Comparison of ENCODE assay signal across 10 cellular contexts in the genomic region with DNA sequence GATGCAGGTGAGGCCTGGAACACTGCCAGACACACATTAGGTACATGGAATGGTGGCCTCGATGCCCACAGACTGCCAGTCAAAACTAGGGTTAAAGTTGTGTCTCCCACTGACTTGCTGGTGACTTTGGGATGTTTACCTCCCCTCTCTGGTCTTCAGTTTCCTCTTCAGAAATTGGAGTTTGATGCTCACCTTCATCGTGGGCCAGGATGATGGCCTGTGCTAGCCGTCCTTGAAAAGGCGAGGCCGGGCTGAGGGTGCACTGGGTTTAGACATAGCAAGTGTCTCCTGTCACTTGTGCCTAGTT. TPM values are rescaled to one million over a fixed set of nuclear protein-coding genes. Genes with fewer than 3 reads are reported as not detected.
A peak's percentile ranks its signal among the peaks of the same experiment; 100 is the strongest.
DNase-seq lines count a peak whose midpoint lies in the region; ATAC-seq, FAIRE-seq and TF ChIP-seq lines count a peak whose summit lies in the region.
"Had no signal": no experiment of that assay in that cellular context is flagged by ENCODE, and none has a peak within 500 bp of the region (broad histone marks: within the 10 kb centered on the region; RNA-seq: fewer than 3 reads in every experiment).

No MANE protein-coding gene starts in this region.

- H3K9ac ChIP-seq in GM12878 (ENCODE audit: control insufficient read depth, insufficient read depth, low read length) (no peak overlapping the region), mesenchymal stem cell (ENCODE audit: low read length) (no peak overlapping the region)

- peak overlapping the region; percentile 25 for H2AK5ac ChIP-seq in mesenchymal stem cell (ENCODE audit: low read length, severe bottlenecking)

- TF ChIP-seq CTCF in 22Rv1 (IDR thresholded peaks at IDR 0.05), result no peak
- no peak for TF ChIP-seq CTCF in HL-60 (IDR thresholded peaks at IDR 0.05; ENCODE audit: insufficient read depth, low read length)
- no peak for TF ChIP-seq CTCF in GM12878 (IDR thresholded peaks at IDR 0.05 in 2 of 3, conservative IDR thresholded peaks at IDR 0.05 in 1 of 3; ENCODE audit: control insufficient read depth in 2 of 3, extremely low read depth in 1 of 3, insufficient read depth in 1 of 3, low read depth in 3 of 3, low read length in 3 of 3)

- H4K8ac ChIP-seq in mesenchymal stem cell (ENCODE audit: low read length), result no peak overlapping the region

- no peak for TF ChIP-seq RAD21 in GM12878 (IDR thresholded peaks at IDR 0.05; ENCODE audit: insufficient read depth, low read depth, low read length)

- no TSS peak for BruUV-seq in GM12878 (replicated peaks; lab: Mats Ljungman, UMichigan)

- in situ Hi-C loops in GM12878 (cut with MboI), result no loop called here

- POLR2A ChIA-PET in GM12878 (lab: Charles Lee), result no interaction called here

- H3K4me1 ChIP-seq in GM12878 (ENCODE audit: control insufficient read depth, insufficient read depth, low read length) (no peaks in the 10 kb centered on the region; the same call in 1 of the 2 replicates), mesenchymal stem cell (ENCODE audit: control insufficient read depth, insufficient read depth, low read depth, low read length) (peaks cover 22% of the 10 kb centered on the region)

- TF ChIP-seq POLR2A in GM12878 (IDR thresholded peaks at IDR 0.05; ENCODE audit: low read depth, low read length), result no peak

- no peak for DNase-seq in HL-60 (ENCODE audit: low read depth in 1 of 2, low spot score in 1 of 2)
- no peak for DNase-seq in GM12878 (ENCODE audit: low read depth, low spot score)
- DNase-seq in mesenchymal stem cell, result no peak
- DNase-seq in AG08396 (ENCODE audit: low spot score), result no peak
- no peak for DNase-seq in central memory CD4-positive, alpha-beta T cell

- no peak overlapping the region for H3K14ac ChIP-seq in mesenchymal stem cell (ENCODE audit: low read length in 2 of 2)

- no peak overlapping the region for H2BK15ac ChIP-seq in mesenchymal stem cell (ENCODE audit: low read depth, poor library complexity, severe bottlenecking)

- CTCF ChIA-PET in GM12878 (lab: Yijun Ruan, JAX), result no interaction called here

- H2BK120ac ChIP-seq in mesenchymal stem cell (ENCODE audit: low read depth, low read length), result no peak overlapping the region

- no peaks in the 10 kb centered on the region for H3K79me1 ChIP-seq in mesenchymal stem cell (replicated peaks; ENCODE audit: low read length, poor library complexity, severe bottlenecking)

- H3K4ac ChIP-seq in mesenchymal stem cell (ENCODE audit: low read depth in 1 of 2, low read length in 2 of 2), result no peak overlapping the region

- H3K23ac ChIP-seq in mesenchymal stem cell (ENCODE audit: low read length in 2 of 2), result no peak overlapping the region

- peak overlapping the region; percentile 39; the same call in 1 of the 2 replicates for H3K4me3 ChIP-seq in HL-60 (replicated peaks; ENCODE audit: insufficient read depth, low read length)
- H3K4me3 ChIP-seq in GM12878, result no peak overlapping the region
- H3K4me3 ChIP-seq in mesenchymal stem cell (ENCODE audit: insufficient read depth in 1 of 2, low read depth in 1 of 2, low read length in 2 of 2), result no peak overlapping the region

- no peak for TF ChIP-seq EP300 in GM12878 (IDR thresholded peaks at IDR 0.05; ENCODE audit: borderline replicate concordance in 1 of 2, control insufficient read depth in 1 of 2, low read depth in 2 of 2, low read length in 2 of 2)

- SMC1A ChIA-PET in GM12878 (lab: Charles Lee; ENCODE audit: uncharacterized antibody, unreplicated experiment), result no interaction called here

- H3K27ac ChIP-seq in 22Rv1 (peak overlapping the region; percentile 57; the same call in 1 of the 2 replicates), HL-60 (replicated peaks) (no peak overlapping the region), GM12878 (ENCODE audit: control insufficient read depth, insufficient read depth) (no peak overlapping the region), mesenchymal stem cell (ENCODE audit: low read length, poor library complexity, severe bottlenecking) (no peak overlapping the region)

- intact Hi-C loops in GM12878 (cut with micrococcal nuclease; ENCODE audit: unreplicated experiment), result no loop called here

- H3K27me3 ChIP-seq in HL-60 (ENCODE audit: insufficient read depth, poor library complexity, severe bottlenecking) (no peaks in the 10 kb centered on the region), GM12878 (replicated peaks in 1 of 2; ENCODE audit: control insufficient read depth in 2 of 2, insufficient read depth in 2 of 2, low read length in 1 of 2) (peaks cover 0 to 2% of the 10 kb centered on the region in 2 experiments; a peak in 1 of 4 replicates), mesenchymal stem cell (ENCODE audit: control insufficient read depth in 1 of 2, insufficient read depth in 1 of 2, low read length in 2 of 2) (peaks cover 0 to 56% of the 10 kb centered on the region in 2 experiments)

- H3K9me3 ChIP-seq in GM12878 (replicated peaks; ENCODE audit: control insufficient read depth, insufficient read depth, low read length) (no peaks in the 10 kb centered on the region), mesenchymal stem cell (ENCODE audit: control insufficient read depth, low read length) (no peaks in the 10 kb centered on the region)

- H3K79me2 ChIP-seq in GM12878 (ENCODE audit: control insufficient read depth, insufficient read depth, low read length), result no peaks in the 10 kb centered on the region

- H3K18ac ChIP-seq in mesenchymal stem cell (ENCODE audit: low read depth in 1 of 2, low read length in 2 of 2), result no peak overlapping the region

- RAD21 ChIA-PET in GM12878 (lab: Charles Lee; ENCODE audit: unreplicated experiment), result no interaction called here

- 97% methylated on average over 4 of the region's 5 CpGs for WGBS in GM12878 (ENCODE audit: insufficient coverage, insufficient replicate concordance, low lambda C conversion rate, missing lambda C conversion rate)
- WGBS in mesenchymal stem cell, result 85% methylated on average over 5 of the region's 5 CpGs

- no peak for FAIRE-seq in GM12878 (lab: Jason Lieb, UNC)

- H3K4me2 ChIP-seq in GM12878 (ENCODE audit: control insufficient read depth, insufficient read depth), result peak overlapping the region; percentile 77
- H3K4me2 ChIP-seq in mesenchymal stem cell (ENCODE audit: low read length, poor library complexity, severe bottlenecking), result peak overlapping the region; percentile 88

- no peaks in the 10 kb centered on the region for H3K36me3 ChIP-seq in GM12878 (ENCODE audit: control insufficient read depth in 2 of 2, insufficient read depth in 2 of 2, low read length in 1 of 2)
- no peaks in the 10 kb centered on the region for H3K36me3 ChIP-seq in mesenchymal stem cell (ENCODE audit: control insufficient read depth in 1 of 2, insufficient read depth in 2 of 2, low read depth in 1 of 2, low read length in 2 of 2)

- H4K20me1 ChIP-seq in GM12878 (ENCODE audit: control insufficient read depth, insufficient read depth), result no peaks in the 10 kb centered on the region

- ATAC-seq in GM12878 (no peak), HG02678 (IDR thresholded peaks at IDR 0.05; ENCODE audit: unreplicated experiment) (no peak), HG03175 (IDR thresholded peaks at IDR 0.05; ENCODE audit: unreplicated experiment) (no peak)

- no peak overlapping the region for H4K91ac ChIP-seq in mesenchymal stem cell (ENCODE audit: low read length)

- no peak overlapping the region for H2BK5ac ChIP-seq in mesenchymal stem cell (ENCODE audit: low read depth, low read length, poor library complexity, severe bottlenecking)

- no peak overlapping the region for H2AFZ ChIP-seq in GM12878 (ENCODE audit: control insufficient read depth, low read depth, low read length)
- no peak overlapping the region for H2AFZ ChIP-seq in mesenchymal stem cell (ENCODE audit: low read depth, low read length)

- no peak overlapping the region for H2BK12ac ChIP-seq in mesenchymal stem cell (ENCODE audit: low read length in 2 of 2)

TF ChIP-seq in GM12878, 131 proteins besides CTCF, POLR2A, EP300 and RAD21 (continues in another document):
- TF ChIP-seq BACH1 (IDR thresholded peaks at IDR 0.05; ENCODE audit: borderline replicate concordance) (no peak), CREM (IDR thresholded peaks at IDR 0.05; ENCODE audit: low read depth) (no peak), PAX8 (IDR thresholded peaks at IDR 0.05) (no peak), ZNF274 (IDR thresholded peaks at IDR 0.05; ENCODE audit: insufficient read depth, insufficient read length) (no peak), MEF2B (IDR thresholded peaks at IDR 0.05; ENCODE audit: partially characterized antibody, poor library complexity, severe bottlenecking) (no peak), CBX5 (IDR thresholded peaks at IDR 0.05; ENCODE audit: low read depth) (no peak), GABPA (IDR thresholded peaks at IDR 0.05; ENCODE audit: low read depth) (no peak)

RNA-seq across cellular contexts. Expression of gene FOXE1, which starts 49.0 kb away (rescaled TPM):
- total RNA-seq in GM12878 (2013; cell fraction: nucleolus; rRNA removed), result not detected in 2 replicates
- total RNA-seq in GM12878 (2014; rRNA removed) (not detected in 2 replicates), GM12878 (2014; rRNA removed; fragmentation: Illumina TruSeq; extraction: Trizol) (not detected in 2 replicates), GM12878 (2021) (not detected in 2 replicates)
- not detected for polyA plus RNA-seq in GM12878 (2011; ENCODE audit: low read depth)
- polyA plus RNA-seq in GM12878 (2011; rRNA removed) (not detected in 2 replicates), GM12878 (2014; fragmentation: Illumina TruSeq; extraction: Trizol) (not detected in 2 replicates), GM12878 (2014; fragmentation: Nextera tagmentation; extraction: Ambion mirVana) (not detected), GM12878 (2014; rRNA removed) (not detected in 2 replicates), GM12878 (2016; fragmentation: Nextera tagmentation; extraction: Ambion mirVana) (not detected)
- not detected in 2 replicates for polyA plus RNA-seq in GM12878 (2011; cell fraction: cytosol; rRNA removed)
- not detected in 2 replicates for polyA plus RNA-seq in GM12878 (2011; cell fraction: nucleus; rRNA removed)
- 0.04 TPM in 1 of 2 replicates, not detected in the other for polyA plus RNA-seq in GM12878 (2012)
- not detected in 2 replicates for polyA minus RNA-seq in GM12878 (2011; rRNA and poly(A)+ RNA removed)
- not detected in 2 replicates for polyA minus RNA-seq in GM12878 (2011; cell fraction: cytosol; rRNA and poly(A)+ RNA removed)
- polyA minus RNA-seq in GM12878 (2011; cell fraction: nucleus; rRNA and poly(A)+ RNA removed), result not detected in 2 replicates
- not detected for polyA plus RNA-seq in mesenchymal stem cell (2013, experiment 1 of 2)
- polyA plus RNA-seq in mesenchymal stem cell (2013, experiment 2 of 2), result not detected
- total RNA-seq: mononuclear cell, Right ventricle myocardium superior had no signal
